Comparison of ENCODE assay signal across 35 cellular contexts in genomic region chr16:19486744-19487325, GRCh38. TPM values are rescaled to one million over a fixed set of nuclear protein-coding genes. Genes with fewer than 3 reads are reported as not detected.
DNase-seq lines count a peak whose midpoint lies in the region; ATAC-seq, FAIRE-seq and TF ChIP-seq lines count a peak whose summit lies in the region.
"Had no signal": no experiment of that assay in that cellular context is flagged by ENCODE, and none has a peak within 500 bp of the region (broad histone marks: within the 10 kb centered on the region; RNA-seq: fewer than 3 reads in every experiment).

No MANE protein-coding gene starts in this region.

- TF ChIP-seq CTCF in A549 (IDR thresholded peaks at IDR 0.05) (peak; percentile 28; the same call in 1 of the 3 replicates), Calu3 (IDR thresholded peaks at IDR 0.05; ENCODE audit: unreplicated experiment) (no peak), OCI-LY1 (IDR thresholded peaks at IDR 0.05; ENCODE audit: low read length) (peak; percentile 8; the same call in 1 of the 2 replicates), epithelial cell of proximal tubule (conservative IDR thresholded peaks at IDR 0.05; ENCODE audit: low read depth, low read length) (peak; percentile 15)

- H3K4me1 Mint-ChIP-seq in Calu3 (ENCODE audit: low read depth, unreplicated experiment) = peaks cover 23% of the 10 kb centered on the region
- H3K4me1 Mint-ChIP-seq: naive thymus-derived CD8-positive, alpha-beta T cell; stimulated activated memory B cell treated with anti-CD40 and anti-IgM and Interleukin-4, amounts not matched to agents 10 μg/mL and 1 μg/mL and 100 μg/mL, for 72 hours had no signal

- 87% methylated on average over 10 of the region's 10 CpGs for WGBS in A549 (ENCODE audit: missing lambda C conversion rate)

- POLR2A ChIA-PET in A549 (lab: Yijun Ruan, JAX) = no interaction called here

- H3F3A ChIP-seq in OCI-LY1 (ENCODE audit: insufficient read depth, low read length) = no peaks in the 10 kb centered on the region

- H3K9me3 Mint-ChIP-seq in Calu3 (ENCODE audit: low read depth, unreplicated experiment) = no peaks in the 10 kb centered on the region
- H3K9me3 Mint-ChIP-seq: activated naive CD4-positive, alpha-beta T cell treated with anti-CD3 and anti-CD28 coated beads, Interleukin-2, amount 50 U/mL, for 72 hours; activated T-helper 2 cell treated with anti-CD3 and anti-CD28 coated beads, Interferon-gamma antibody, Interleukin-2, Interleukin-4, amounts not matched to agents 10 μg/mL and 5 μg/mL and 100 μg/mL, durations not matched to agents 14 hours and 24 hours and 36 hours; stimulated activated memory B cell treated with anti-CD40 and anti-IgM and Interleukin-4, amounts not matched to agents 10 μg/mL and 1 μg/mL and 100 μg/mL, for 72 hours; type B pancreatic cell had no signal

- peak; percentile 36 to 47; a peak in 4 of 5 replicates for TF ChIP-seq RAD21 in A549 (conservative IDR thresholded peaks at IDR 0.05 in 1 of 2, IDR thresholded peaks at IDR 0.05 in 1 of 2)

- H4K20me1 ChIP-seq in OCI-LY1 (ENCODE audit: insufficient read depth, low read length) = no peaks in the 10 kb centered on the region

- DNase-seq in A549 (ENCODE audit: low read depth in 1 of 2, low spot score in 1 of 2) = peak in 1 of 2 experiments; percentile 17
- DNase-seq in Calu3 = no peak
- DNase-seq in epithelial cell of proximal tubule (ENCODE audit: low read depth) = no peak
- DNase-seq in stimulated activated CD4-positive, alpha-beta T cell treated with anti-CD3 and anti-CD28 coated beads, Interleukin-12 subunit alpha, Interleukin-12 subunit beta, amount 100 ng/mL, for 4 hours = no peak
- DNase-seq in A172 (ENCODE audit: low spot score) = no peak
- no peak for DNase-seq in SW480 (ENCODE audit: low spot score)
- DNase-seq: activated CD4-positive, alpha-beta T cell treated with anti-CD3 and anti-CD28 coated beads for 4 hours; activated T-cell treated with anti-CD3 and anti-CD28 coated beads for 4 hours; amygdala; EL; lower lobe of right lung; MG63; naive thymus-derived CD8-positive, alpha-beta T cell; NCI-H1105 treated with DMSO at 0.1 percent for 48 hours; NCI-H2029 treated with DMSO at 0.1 percent for 48 hours; NCI-H526 treated with DMSO at 0.1 percent for 48 hours; nucleus accumbens; SIG-M5; substantia nigra; SW 1271; T-helper 9 cell had no signal

- no TSS peak for BruUV-seq in Calu3 (replicated peaks; lab: Mats Ljungman, UMichigan)

- peaks cover 80% of the 10 kb centered on the region for H3K36me3 Mint-ChIP-seq in Calu3 (ENCODE audit: insufficient read depth, unreplicated experiment)
- H3K36me3 Mint-ChIP-seq: activated naive CD4-positive, alpha-beta T cell treated with anti-CD3 and anti-CD28 coated beads, Interleukin-2, amount 50 U/mL, for 72 hours; CD14-positive monocyte; stimulated activated memory B cell treated with anti-CD40 and anti-IgM and Interleukin-4, amounts not matched to agents 10 μg/mL and 1 μg/mL and 100 μg/mL, for 72 hours; type B pancreatic cell had no signal

- ATAC-seq in A549 = peak; percentile 49 to 58; a peak in 3 of 6 replicates
- no peak for ATAC-seq in HG03039 (IDR thresholded peaks at IDR 0.05; ENCODE audit: unreplicated experiment)
- ATAC-seq: activated naive CD4-positive, alpha-beta T cell treated with anti-CD3 and anti-CD28 coated beads, Interleukin-2, amount 50 U/mL, for 72 hours; naive thymus-derived CD8-positive, alpha-beta T cell; stimulated activated memory B cell treated with anti-CD40 and anti-IgM and Interleukin-4, amounts not matched to agents 10 μg/mL and 1 μg/mL and 100 μg/mL, for 72 hours had no signal

- no peak for TF ChIP-seq POLR2A in A549 (IDR thresholded peaks at IDR 0.05; ENCODE audit: low read length)

- H3K79me2 ChIP-seq in OCI-LY1 (ENCODE audit: insufficient read depth, low read length) = no peaks in the 10 kb centered on the region
- H3K79me2 ChIP-seq: hepatocyte had no signal

- H2AFZ ChIP-seq in OCI-LY1 (ENCODE audit: low read length) = no peak overlapping the region
- H2AFZ ChIP-seq: hepatocyte had no signal

- no peaks in the 10 kb centered on the region for H3K27me3 ChIP-seq in OCI-LY1 (ENCODE audit: insufficient read depth, low read length)
- H3K27me3 ChIP-seq: breast epithelium, hepatocyte, MG63 had no signal

- H3K4me3 Mint-ChIP-seq in Calu3 (ENCODE audit: low read depth, unreplicated experiment) = no peak overlapping the region
- H3K4me3 Mint-ChIP-seq: CD14-positive monocyte; naive thymus-derived CD8-positive, alpha-beta T cell; stimulated activated memory B cell treated with anti-CD40 and anti-IgM and Interleukin-4, amounts not matched to agents 10 μg/mL and 1 μg/mL and 100 μg/mL, for 72 hours; type B pancreatic cell had no signal

- no peaks in the 10 kb centered on the region for H3K36me3 ChIP-seq in OCI-LY1 (ENCODE audit: insufficient read depth, low read length)
- H3K36me3 ChIP-seq: breast epithelium, MG63 had no signal

- no peak for FAIRE-seq in A549 (lab: Jason Lieb, UNC)
- FAIRE-seq: endothelial cell of umbilical vein, GM12891, H54, RCC 7860 had no signal

- H3K9ac ChIP-seq in OCI-LY1 (ENCODE audit: low read length) = no peak overlapping the region

- TF ChIP-seq EP300 in A549 (IDR thresholded peaks at IDR 0.05) = no peak

- H3K27me3 Mint-ChIP-seq in Calu3 (ENCODE audit: unreplicated experiment) = no peaks in the 10 kb centered on the region
- H3K27me3 Mint-ChIP-seq: naive thymus-derived CD8-positive, alpha-beta T cell; stimulated activated memory B cell treated with anti-CD40 and anti-IgM and Interleukin-4, amounts not matched to agents 10 μg/mL and 1 μg/mL and 100 μg/mL, for 72 hours; type B pancreatic cell had no signal

- H3K4me3 ChIP-seq in A549 (no peak overlapping the region), OCI-LY1 (ENCODE audit: low read depth, low read length, poor library complexity, severe bottlenecking) (no peak overlapping the region), epithelial cell of proximal tubule (ENCODE audit: low read depth, low read length) (no peak overlapping the region)
- H3K4me3 ChIP-seq: breast epithelium, hepatocyte, lower lobe of right lung, MG63 had no signal

- H3K4me1 ChIP-seq in A549 (0 out of 3 replicates have a peak, but pooled peaks cover 3% of the 10 kb centered on the region), OCI-LY1 (ENCODE audit: insufficient read depth, low read length, severe bottlenecking) (no peaks in the 10 kb centered on the region)
- H3K4me1 ChIP-seq: breast epithelium, lower lobe of right lung had no signal

- H3K9me3 ChIP-seq in A549 (no peaks in the 10 kb centered on the region), OCI-LY1 (ENCODE audit: low read length) (no peaks in the 10 kb centered on the region)
- H3K9me3 ChIP-seq: breast epithelium, lower lobe of right lung, MG63 had no signal

- H3K27ac Mint-ChIP-seq in Calu3 (ENCODE audit: unreplicated experiment) = peak overlapping the region; percentile 58
- H3K27ac Mint-ChIP-seq: activated T-helper 2 cell treated with anti-CD3 and anti-CD28 coated beads, Interferon-gamma antibody, Interleukin-2, Interleukin-4, amounts not matched to agents 10 μg/mL and 5 μg/mL and 100 μg/mL, durations not matched to agents 14 hours and 24 hours and 36 hours; CD14-positive monocyte; naive thymus-derived CD8-positive, alpha-beta T cell; stimulated activated memory B cell treated with anti-CD40 and anti-IgM and Interleukin-4, amounts not matched to agents 10 μg/mL and 1 μg/mL and 100 μg/mL, for 72 hours; type B pancreatic cell had no signal

- H3K27ac ChIP-seq in A549 (no peak overlapping the region), OCI-LY1 (ENCODE audit: low read depth, low read length, poor library complexity, severe bottlenecking) (no peak overlapping the region)
- H3K27ac ChIP-seq: breast epithelium, hepatocyte, lower lobe of right lung, VCaP had no signal

- intact Hi-C loops in Calu3 (cut with micrococcal nuclease; ENCODE audit: unreplicated experiment) = no loop called here

- no peak overlapping the region for H3K4me2 ChIP-seq in A549
- no peak overlapping the region for H3K4me2 ChIP-seq in OCI-LY1 (ENCODE audit: low read length)
- H3K4me2 ChIP-seq: hepatocyte had no signal

- H3K9me2 ChIP-seq in OCI-LY1 (ENCODE audit: low read depth, low read length) = no peaks in the 10 kb centered on the region

- CTCF ChIA-PET in A549 (lab: Yijun Ruan, JAX) = no interaction called here
- CTCF ChIA-PET in Calu3 (lab: Charles Lee) = interaction anchor here (0.5 kb wide), 1 partner anchor 417 kb away, joined by 6 read pairs; no protein-coding TSS in a partner anchor

TF ChIP-seq in A549, 52 proteins besides CTCF, POLR2A, EP300 and RAD21:
- TF ChIP-seq SMC3 (IDR thresholded peaks at IDR 0.05) = peak; percentile 39; the same call in 2 of the 3 replicates
- no peak for TF ChIP-seq RARB (CRISPR knock-in tag; IDR thresholded peaks at IDR 0.05)
- TF ChIP-seq PBX3 (IDR thresholded peaks at IDR 0.05) = no peak

RNA-seq across cellular contexts. Expression of gene GDE1, which starts 35.1 kb away (rescaled TPM):
- 81.6 and 85.2 TPM in 2 replicates for polyA plus RNA-seq in A549 (2011; rRNA removed)
- polyA plus RNA-seq in A549 (2012; cell fraction: cytosol; rRNA removed) = 31.0 and 36.8 TPM in 2 replicates
- polyA plus RNA-seq in A549 (2012; cell fraction: nucleus; rRNA removed) = 14.0 and 16.2 TPM in 2 replicates
- polyA plus RNA-seq in A549 (2017; fragmentation: RNase III; extraction: RNeasy Plus Mini Kit Qiagen cat#74134 plus additional on column Dnase treatment) = 54.9 to 59.7 TPM (median 55.6 TPM) in 3 replicates
- 28.2 and 28.3 TPM in 2 replicates for polyA minus RNA-seq in A549 (2011; rRNA and poly(A)+ RNA removed)
- total RNA-seq in Calu3 (2022) = 89.6 and 98.2 TPM in 2 replicates
- total RNA-seq in epithelial cell of proximal tubule = 86.7 and 87.0 TPM in 2 replicates
- total RNA-seq in A172 (2014; rRNA removed; shearing (Covaris generic)) = 60.7 and 77.4 TPM in 2 replicates

RNA-seq across cellular contexts. Expression of gene CCP110, which starts 36.9 kb away (rescaled TPM):
- 14.0 and 15.3 TPM in 2 replicates for polyA plus RNA-seq in A549 (2011; rRNA removed)
- 4.0 and 4.4 TPM in 2 replicates for polyA plus RNA-seq in A549 (2012; cell fraction: cytosol; rRNA removed)
- 2.4 and 3.0 TPM in 2 replicates for polyA plus RNA-seq in A549 (2012; cell fraction: nucleus; rRNA removed)
- polyA plus RNA-seq in A549 (2017; fragmentation: RNase III; extraction: RNeasy Plus Mini Kit Qiagen cat#74134 plus additional on column Dnase treatment) = 11.3 to 12.1 TPM (median 11.6 TPM) in 3 replicates
- 4.6 and 6.5 TPM in 2 replicates for polyA minus RNA-seq in A549 (2011; rRNA and poly(A)+ RNA removed)
- total RNA-seq in Calu3 (2022) = 27.5 and 34.4 TPM in 2 replicates
- total RNA-seq in epithelial cell of proximal tubule = 7.2 and 9.6 TPM in 2 replicates
- 19.5 and 19.9 TPM in 2 replicates for total RNA-seq in A172 (2014; rRNA removed; shearing (Covaris generic))
